ENCODE assay signal across 8 cellular contexts in the genomic region with DNA sequence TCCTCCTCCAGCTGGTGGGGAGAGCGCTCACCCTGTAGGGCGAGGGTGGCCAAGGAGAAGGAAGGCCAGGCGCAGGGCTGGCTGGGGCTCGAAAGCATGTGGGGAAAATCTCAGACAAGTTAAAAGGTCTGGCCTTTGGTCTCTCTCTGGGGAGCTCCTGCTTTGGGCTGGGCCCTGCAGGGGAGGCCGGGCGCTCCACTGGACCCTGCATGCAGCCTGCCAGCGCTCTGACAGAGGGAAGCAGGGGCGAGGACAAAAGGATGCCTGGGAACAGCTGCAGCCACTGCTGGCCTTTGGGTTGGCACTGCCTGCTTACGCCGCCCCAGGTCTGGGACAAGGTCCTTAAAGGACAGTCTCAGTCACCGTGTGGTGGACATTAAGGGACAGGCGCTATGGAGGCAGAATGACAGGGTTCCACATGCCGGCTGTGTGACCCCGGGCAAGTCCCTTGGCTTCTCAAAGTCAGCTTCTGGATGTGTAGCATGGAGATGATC.
"Had no signal": no experiment of that assay in that cellular context is flagged by ENCODE, and none has a peak within 500 bp of the region (broad histone marks: within the 10 kb centered on the region; RNA-seq: fewer than 3 reads in every experiment).

No MANE protein-coding gene starts in this region.

- H3K27ac ChIP-seq: GM23248, HL-60 had no signal

- H3K36me3 ChIP-seq: HAP-1 had no signal

- H3K9me3 ChIP-seq: HAP-1 had no signal

- H3K4me1 ChIP-seq: HAP-1 had no signal

- H3K9ac ChIP-seq: GM23248 had no signal

- H2AFZ ChIP-seq: GM23248 had no signal

- DNase-seq: GM23248, GOT3, H7, HFFc6, IMR-90 had no signal

- H3K4me3 ChIP-seq: GM23248, HAP-1, K562 had no signal
